In the genomic region with DNA sequence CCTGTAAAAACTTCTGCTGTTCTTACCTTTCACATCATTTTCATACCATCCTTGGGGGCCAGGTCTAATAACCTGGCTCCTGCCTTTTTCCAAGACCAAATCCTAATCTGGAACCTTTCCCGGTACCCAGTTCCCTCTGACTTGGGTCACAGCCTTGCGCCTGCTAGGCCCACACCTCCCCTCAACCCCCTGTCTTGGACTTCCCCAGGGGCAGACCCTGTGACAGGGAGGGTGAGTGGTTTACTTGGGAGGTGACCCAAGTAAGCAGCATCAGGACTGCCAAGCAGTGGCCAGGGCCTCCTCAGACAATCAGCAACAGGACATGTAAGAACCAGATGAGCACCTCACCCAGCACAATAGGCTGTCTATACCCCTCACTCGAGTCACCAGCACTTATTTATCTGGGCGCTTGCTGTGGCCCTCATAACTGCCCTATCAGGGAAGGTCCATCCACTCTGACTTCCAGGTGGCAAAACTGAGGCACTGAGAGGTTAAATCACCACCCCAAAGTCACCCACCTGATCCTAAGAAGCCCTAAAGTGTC, we compare ENCODE assay signal across 24 cellular contexts.
"Had no signal": no experiment of that assay in that cellular context is flagged by ENCODE, and none has a peak within 500 bp of the region (broad histone marks: within the 10 kb centered on the region; RNA-seq: fewer than 3 reads in every experiment).

No MANE protein-coding gene starts in this region.

- H3K36me3 Mint-ChIP-seq: mesothelial cell of epicardium; naive thymus-derived CD4-positive, alpha-beta T cell; natural killer cell treated with Interleukin-12 subunit alpha and Interleukin-12 subunit beta and Interleukin-15 and Interleukin-18, amount 100 ng/mL, for 72 hours; stimulated activated memory B cell treated with anti-CD40 and anti-IgM and Interleukin-4, amounts not matched to agents 10 μg/mL and 1 μg/mL and 100 μg/mL, for 72 hours; type B pancreatic cell had no signal

- H3K27ac Mint-ChIP-seq: mesothelial cell of epicardium; naive thymus-derived CD4-positive, alpha-beta T cell; natural killer cell treated with Interleukin-12 subunit alpha and Interleukin-12 subunit beta and Interleukin-15 and Interleukin-18, amount 100 ng/mL, for 72 hours; stimulated activated memory B cell treated with anti-CD40 and anti-IgM and Interleukin-4, amounts not matched to agents 10 μg/mL and 1 μg/mL and 100 μg/mL, for 72 hours; stimulated activated naive CD8-positive, alpha-beta T cell treated with anti-CD3 and anti-CD28 coated beads, Interleukin-15, amount 100 ng/mL, for 72 hours; type B pancreatic cell had no signal

- H3K4me3 Mint-ChIP-seq: mesothelial cell of epicardium; naive thymus-derived CD4-positive, alpha-beta T cell; natural killer cell treated with Interleukin-12 subunit alpha and Interleukin-12 subunit beta and Interleukin-15 and Interleukin-18, amount 100 ng/mL, for 72 hours; neural crest cell; stimulated activated memory B cell treated with anti-CD40 and anti-IgM and Interleukin-4, amounts not matched to agents 10 μg/mL and 1 μg/mL and 100 μg/mL, for 72 hours; stimulated activated naive CD8-positive, alpha-beta T cell treated with anti-CD3 and anti-CD28 coated beads, Interleukin-15, amount 100 ng/mL, for 72 hours; type B pancreatic cell had no signal

- ATAC-seq: heart right ventricle; naive thymus-derived CD4-positive, alpha-beta T cell; natural killer cell treated with Interleukin-12 subunit alpha and Interleukin-12 subunit beta and Interleukin-15 and Interleukin-18, amount 100 ng/mL, for 72 hours; psoas muscle; right lobe of liver; stimulated activated memory B cell treated with anti-CD40 and anti-IgM and Interleukin-4, amounts not matched to agents 10 μg/mL and 1 μg/mL and 100 μg/mL, for 72 hours; stimulated activated naive CD8-positive, alpha-beta T cell treated with anti-CD3 and anti-CD28 coated beads, Interleukin-15, amount 100 ng/mL, for 72 hours had no signal

- H3K4me1 Mint-ChIP-seq: mesothelial cell of epicardium; naive thymus-derived CD4-positive, alpha-beta T cell; neural crest cell; stimulated activated memory B cell treated with anti-CD40 and anti-IgM and Interleukin-4, amounts not matched to agents 10 μg/mL and 1 μg/mL and 100 μg/mL, for 72 hours; stimulated activated naive CD8-positive, alpha-beta T cell treated with anti-CD3 and anti-CD28 coated beads, Interleukin-15, amount 100 ng/mL, for 72 hours had no signal

- H3K9me3 ChIP-seq: psoas muscle, right lobe of liver, tibial nerve had no signal

- H3K27me3 ChIP-seq: right lobe of liver, tibial nerve had no signal

- DNase-seq: heart right ventricle; left ventricle myocardium inferior; mesendoderm; naive thymus-derived CD4-positive, alpha-beta T cell; nucleus accumbens; psoas muscle; right lobe of liver; stimulated activated CD4-positive, alpha-beta T cell treated with anti-CD3 and anti-CD28 coated beads, Interleukin-1b, Interleukin-23, amount 100 ng/mL, for 48 hours; stimulated activated CD4-positive, alpha-beta T cell treated with anti-CD3 and anti-CD28 coated beads, Interleukin-2, amount 100 ng/mL, for 48 hours; stimulated activated CD4-positive, alpha-beta T cell treated with anti-CD3 and anti-CD28 coated beads, Interleukin-4, amount 100 ng/mL, for 4 hours; stimulated activated CD8-positive, alpha-beta memory T cell treated with anti-CD3 and anti-CD28 coated beads, Interleukin-4, amount 100 ng/mL, for 48 hours; stimulated activated naive CD4-positive, alpha-beta T cell treated with Interleukin-2 at 50 U/mL for 16 hours; stimulated activated naive CD8-positive, alpha-beta T cell treated with anti-CD3 and anti-CD28 coated beads, Interleukin-15, amount 100 ng/mL, for 72 hours; substantia nigra had no signal

- H3K4me3 ChIP-seq: heart right ventricle, hepatocyte, left ventricle myocardium inferior, lung, psoas muscle, right lobe of liver, smooth muscle cell, tibial nerve had no signal

- H3K36me3 ChIP-seq: heart right ventricle, left ventricle myocardium inferior, right lobe of liver, tibial nerve had no signal

- H3K27ac ChIP-seq: heart right ventricle, hepatocyte, left ventricle myocardium inferior, parathyroid adenoma, psoas muscle, right lobe of liver, tibial nerve had no signal

- H3K9me3 Mint-ChIP-seq: mesothelial cell of epicardium; natural killer cell treated with Interleukin-12 subunit alpha and Interleukin-12 subunit beta and Interleukin-15 and Interleukin-18, amount 100 ng/mL, for 72 hours; neural crest cell; stimulated activated naive CD8-positive, alpha-beta T cell treated with anti-CD3 and anti-CD28 coated beads, Interleukin-15, amount 100 ng/mL, for 72 hours; type B pancreatic cell had no signal

- H3K4me1 ChIP-seq: heart right ventricle, left ventricle myocardium inferior, parathyroid adenoma, psoas muscle, right lobe of liver, tibial nerve had no signal
